In genomic region chr18:47254341-47254939, GRCh38 we compare ENCODE assay signal across 9 cellular contexts. TPM values are rescaled to one million over a fixed set of nuclear protein-coding genes. Genes with fewer than 3 reads are reported as not detected.
DNase-seq lines count a peak whose midpoint lies in the region; ATAC-seq and TF ChIP-seq lines count a peak whose summit lies in the region.
"Had no signal": no experiment of that assay in that cellular context is flagged by ENCODE, and none has a peak within 500 bp of the region (broad histone marks: within the 10 kb centered on the region; RNA-seq: fewer than 3 reads in every experiment).

No MANE protein-coding gene starts in this region.

- no peak overlapping the region for H3K4me2 ChIP-seq in DND-41 (ENCODE audit: insufficient read depth, low read length)
- no peak overlapping the region for H3K4me2 ChIP-seq in IMR-90 (ENCODE audit: low read depth, low read length)

- no peak for TF ChIP-seq POLR2A in IMR-90 (IDR thresholded peaks at IDR 0.05; ENCODE audit: low read depth, low read length)

- no peak overlapping the region for H2AK5ac ChIP-seq in IMR-90 (ENCODE audit: low read depth, low read length)

- no peak overlapping the region for H2AK9ac ChIP-seq in IMR-90 (replicated peaks; ENCODE audit: low read depth, low read length, poor library complexity)

- in situ Hi-C loops in IMR-90 (cut with MboI; ENCODE audit: low sequenced_read_pairs), result no loop called here
- in situ Hi-C loops in T47D (cut with HindIII; ENCODE audit: low pct_unique_long_range_greater_than_20kb, low sequenced_read_pairs), result no loop called here

- no peaks in the 10 kb centered on the region for H3K79me1 ChIP-seq in IMR-90 (ENCODE audit: low read depth in 1 of 2, low read length in 2 of 2)

- no peak overlapping the region for H3K4ac ChIP-seq in IMR-90 (ENCODE audit: low read depth, low read length)

- H2BK120ac ChIP-seq in IMR-90 (ENCODE audit: low read depth, low read length), result no peak overlapping the region

- no peaks in the 10 kb centered on the region for H3K9me1 ChIP-seq in IMR-90 (ENCODE audit: insufficient read depth, low read length)

- no peak overlapping the region for H3K4me3 ChIP-seq in DND-41 (ENCODE audit: low read depth in 1 of 2, low read length in 2 of 2)
- no peak overlapping the region for H3K4me3 ChIP-seq in IMR-90 (ENCODE audit: insufficient read depth, low read depth, low read length)
- H3K4me3 ChIP-seq in lung, result no peak overlapping the region

- ATAC-seq in DND-41 (ENCODE audit: insufficient read depth, low read depth), result peak; percentile 61
- peak; percentile 72 for ATAC-seq in IMR-90 (ENCODE audit: low read depth)
- no peak for ATAC-seq in lung (ENCODE audit: insufficient read depth, low FRiP score)
- no peak for ATAC-seq in GM19395 (IDR thresholded peaks at IDR 0.05; ENCODE audit: unreplicated experiment)

- H4K91ac ChIP-seq in IMR-90 (ENCODE audit: insufficient read depth, low read depth, low read length), result no peak overlapping the region

- H2AFZ ChIP-seq in DND-41 (ENCODE audit: low read depth, low read length), result no peak overlapping the region
- no peak overlapping the region for H2AFZ ChIP-seq in IMR-90 (replicated peaks; ENCODE audit: low read length, poor library complexity)

- H3K9ac ChIP-seq in DND-41 (ENCODE audit: low read depth, low read length), result no peak overlapping the region
- no peak overlapping the region for H3K9ac ChIP-seq in IMR-90 (ENCODE audit: low read depth, low read length)

- BruUV-seq in IMR-90 (replicated peaks; lab: Mats Ljungman, UMichigan), result no TSS peak

- H3K56ac ChIP-seq in IMR-90 (ENCODE audit: extremely low read depth, insufficient read depth, low read length), result no peak overlapping the region

- no peaks in the 10 kb centered on the region for H3K36me3 ChIP-seq in DND-41 (ENCODE audit: insufficient read depth, low read length)
- H3K36me3 ChIP-seq in IMR-90 (ENCODE audit: control insufficient read depth, insufficient read depth, low read length), result no peaks in the 10 kb centered on the region
- no peaks in the 10 kb centered on the region for H3K36me3 ChIP-seq in lung (ENCODE audit: control insufficient read depth in 2 of 2, insufficient read depth in 2 of 2, low read length in 2 of 2)

- H2BK20ac ChIP-seq in IMR-90 (ENCODE audit: low read depth, low read length), result no peak overlapping the region

- no peak overlapping the region for H2BK5ac ChIP-seq in IMR-90 (ENCODE audit: low read depth, low read length, poor library complexity, severe bottlenecking)

- no peaks in the 10 kb centered on the region for H3K4me1 ChIP-seq in DND-41 (ENCODE audit: insufficient read depth, low read length)
- no peaks in the 10 kb centered on the region for H3K4me1 ChIP-seq in IMR-90 (ENCODE audit: control insufficient read depth, insufficient read depth, low read length)
- peaks cover 0 to 3% of the 10 kb centered on the region in 2 donors for H3K4me1 ChIP-seq in lung (ENCODE audit: control insufficient read depth in 2 of 2, insufficient read depth in 2 of 2, low read length in 2 of 2)

- 4% methylated on average over 10 of the region's 31 CpGs; no CpG with 5 or more reads in 1 of the 2 experiments for WGBS in IMR-90 (ENCODE audit: extremely low coverage in 2 of 2, insufficient read length in 1 of 2), 2 experiments
- WGBS in lung, 2 donors, result 2 to 5% methylated on average over 31 of the region's 31 CpGs

- H3K18ac ChIP-seq in IMR-90 (ENCODE audit: low read depth, low read length), result no peak overlapping the region

- H3K27ac ChIP-seq in DND-41 (ENCODE audit: low read length) (no peak overlapping the region), IMR-90 (ENCODE audit: insufficient read depth, low read length) (no peak overlapping the region), lung (ENCODE audit: low read depth in 1 of 2, low read length in 1 of 2) (no peak overlapping the region)

- H3K9me3 ChIP-seq in DND-41 (ENCODE audit: insufficient read depth, low read length, severe bottlenecking) (no peaks in the 10 kb centered on the region), IMR-90 (ENCODE audit: control insufficient read depth, insufficient read depth, low read length) (no peaks in the 10 kb centered on the region; the same call in 1 of the 2 replicates), lung (ENCODE audit: control insufficient read depth in 2 of 2, insufficient read depth in 1 of 2, low read length in 1 of 2) (peaks cover 0 to 8% of the 10 kb centered on the region in 2 donors)

- peak; percentile 55 for DNase-seq in DND-41
- peak; percentile 22 for DNase-seq in IMR-90
- DNase-seq in T47D (ENCODE audit: low read depth in 1 of 2, low spot score in 1 of 2), result peak; percentile 62 to 75
- DNase-seq in lung (ENCODE audit: low spot score), result peak; percentile 41
- no peak for DNase-seq in SIG-M5 (lab: John Stamatoyannopoulos, UW)
- DNase-seq in NOMO-1 treated with dmso at 0.1 percent for 144 hours (lab: John Stamatoyannopoulos, UW; ENCODE audit: unreplicated experiment), result no peak
- DNase-seq in NCI-H2171 treated with DMSO at 0.1 percent for 48 hours (lab: John Stamatoyannopoulos, UW), result no peak

- no peak overlapping the region for H2BK15ac ChIP-seq in IMR-90 (ENCODE audit: low read depth, low read length)

- no peak for TF ChIP-seq CTCF in DND-41 (IDR thresholded peaks at IDR 0.05; ENCODE audit: borderline replicate concordance, extremely low read depth, low read length, poor library complexity, severe bottlenecking)
- no peak for TF ChIP-seq CTCF in IMR-90 (conservative IDR thresholded peaks at IDR 0.05; ENCODE audit: low read depth, low read length)
- no peak for TF ChIP-seq CTCF in lung (IDR thresholded peaks at IDR 0.05; ENCODE audit: control extremely low read depth, extremely low read depth)

- H4K20me1 ChIP-seq in DND-41 (ENCODE audit: insufficient read depth, low read length) (no peaks in the 10 kb centered on the region), IMR-90 (ENCODE audit: insufficient read depth, low read length) (no peaks in the 10 kb centered on the region)

- intact Hi-C loops in IMR-90 (cut with micrococcal nuclease), result no loop called here

- no peak overlapping the region for H4K8ac ChIP-seq in IMR-90 (ENCODE audit: low read depth in 2 of 2, low read length in 2 of 2)

- POLR2A ChIA-PET in IMR-90 (lab: Charles Lee; ENCODE audit: unreplicated experiment), result no interaction called here

- no peak overlapping the region for H4K5ac ChIP-seq in IMR-90 (ENCODE audit: low read depth, low read length)

- dilution Hi-C loops in IMR-90 (cut with HindIII; ENCODE audit: low sequenced_read_pairs, unreplicated experiment), result no loop called here

- no peak overlapping the region for H3K14ac ChIP-seq in IMR-90 (replicated peaks; ENCODE audit: low read depth, low read length)

- H3K27me3 ChIP-seq in DND-41 (ENCODE audit: insufficient read depth, low read length, poor library complexity) (no peaks in the 10 kb centered on the region), IMR-90 (ENCODE audit: control insufficient read depth, insufficient read depth, low read length) (peaks cover 46% of the 10 kb centered on the region), lung (ENCODE audit: control insufficient read depth, insufficient read depth) (peaks cover 25% of the 10 kb centered on the region)

- CTCF ChIA-PET in IMR-90 (lab: Yijun Ruan, JAX), result no interaction called here

- TF ChIP-seq RAD21 in IMR-90 (IDR thresholded peaks at IDR 0.05; ENCODE audit: low read length), result no peak

- no peaks in the 10 kb centered on the region for H3K79me2 ChIP-seq in DND-41 (ENCODE audit: insufficient read depth, low read length)

- no peak overlapping the region for H3K23ac ChIP-seq in IMR-90 (ENCODE audit: low read depth, low read length)

TF ChIP-seq in IMR-90, 13 proteins besides CTCF, POLR2A, EP300 and RAD21:
- TF ChIP-seq BHLHE40 (IDR thresholded peaks at IDR 0.05; ENCODE audit: low read depth, low read length), result no peak
- TF ChIP-seq CHD1 (IDR thresholded peaks at IDR 0.05; ENCODE audit: low read depth, low read length), result no peak
- TF ChIP-seq NFE2L2 (IDR thresholded peaks at IDR 0.05; ENCODE audit: low read depth, low read length), result no peak
- TF ChIP-seq SMC3 (IDR thresholded peaks at IDR 0.05; ENCODE audit: low read depth, low read length), result no peak
- TF ChIP-seq MXI1 (IDR thresholded peaks at IDR 0.05; ENCODE audit: borderline replicate concordance, low read depth, low read length), result no peak
- TF ChIP-seq FOS (IDR thresholded peaks at IDR 0.05; ENCODE audit: low read depth, low read length), result no peak
- TF ChIP-seq MAFK (IDR thresholded peaks at IDR 0.05; ENCODE audit: low read depth, low read length), result no peak
- TF ChIP-seq USF2 (IDR thresholded peaks at IDR 0.05; ENCODE audit: low read depth, low read length), result no peak
- no peak for TF ChIP-seq RFX5 (IDR thresholded peaks at IDR 0.05; ENCODE audit: low read depth, low read length)
- no peak for TF ChIP-seq CEBPB (IDR thresholded peaks at IDR 0.05; ENCODE audit: low read depth, low read length)

RNA-seq across cellular contexts. Expression of gene SKOR2, which starts 3.0 kb away (rescaled TPM):
- not detected in 2 replicates for total RNA-seq in IMR-90 (2012; rRNA removed)
- polyA plus RNA-seq in IMR-90 (2012; rRNA removed), result not detected in 2 replicates
- not detected in 2 replicates for polyA plus RNA-seq in IMR-90 (2012; cell fraction: cytosol; rRNA removed)
- polyA plus RNA-seq in IMR-90 (2012; cell fraction: nucleus; rRNA removed; ENCODE audit: low replicate concordance), result not detected in 2 replicates
- total RNA-seq in lung, result not detected
- polyA plus RNA-seq in lung, result not detected
- total RNA-seq: mononuclear cell had no signal

Comparison
In these comparisons a context has a peak if more than half of its experiments do, and no peak if none do; other contexts are left out.
1. ATAC-seq: peak in DND-41 (single experiment) and IMR-90 (single experiment); none in lung (single experiment) and GM19395 (single experiment).
2. DNase-seq: peak in DND-41 (single experiment), IMR-90 (single experiment), T47D (2 of 2) and lung (single experiment); none in SIG-M5 (single experiment), NOMO-1 treated with dmso at 0.1 percent for 144 hours (single experiment) and NCI-H2171 treated with DMSO at 0.1 percent for 48 hours (single experiment).